Comparison of ENCODE assay signal across 29 cellular contexts in genomic region chr14:93531644-93532043, GRCh38.
"Had no signal": no experiment of that assay in that cellular context is flagged by ENCODE, and none has a peak within 500 bp of the region (broad histone marks: within the 10 kb centered on the region; RNA-seq: fewer than 3 reads in every experiment).

No MANE protein-coding gene starts in this region.

- H3K4me1 ChIP-seq: stomach, suprapubic skin, testis, thyroid gland, tibial artery, tibial nerve, upper lobe of left lung, upper lobe of right lung, uterus, vagina had no signal

- H3K27ac ChIP-seq: stomach, suprapubic skin, testis, thoracic aorta, thyroid gland, tibial artery, tibial nerve, transverse colon, upper lobe of left lung, upper lobe of right lung, uterus, vagina had no signal

- H3K9me3 Mint-ChIP-seq: stimulated activated effector memory CD8-positive, alpha-beta T cell treated with anti-CD3 and anti-CD28 coated beads, Interleukin-12 subunit alpha, Interleukin-12 subunit beta, amount 100 ng/mL, for 72 hours; stimulated activated memory B cell treated with anti-CD40 and anti-IgM and Interleukin-4, amounts not matched to agents 10 μg/mL and 1 μg/mL and 100 μg/mL, for 72 hours; stimulated activated naive B cell treated with anti-CD40 and anti-IgM and Interleukin-4, amounts not matched to agents 10 μg/mL and 1 μg/mL and 100 μg/mL, for 72 hours; stimulated activated naive CD8-positive, alpha-beta T cell treated with anti-CD3 and anti-CD28 coated beads, Interleukin-15, amount 100 ng/mL, for 72 hours; stimulated activated naive CD8-positive, alpha-beta T cell treated with anti-CD3 and anti-CD28 coated beads, Interleukin-15, Interleukin-2, amounts not matched to agents 100 ng/mL and 50 ng/mL, for 24 hours; type B pancreatic cell had no signal

- ATAC-seq: stimulated activated effector memory CD8-positive, alpha-beta T cell treated with anti-CD3 and anti-CD28 coated beads, Interleukin-12 subunit alpha, Interleukin-12 subunit beta, amount 100 ng/mL, for 72 hours; stimulated activated memory B cell treated with anti-CD40 and anti-IgM and Interleukin-4, amounts not matched to agents 10 μg/mL and 1 μg/mL and 100 μg/mL, for 72 hours; stimulated activated naive B cell treated with anti-CD40 and anti-IgM and Interleukin-4, amounts not matched to agents 10 μg/mL and 1 μg/mL and 100 μg/mL, for 72 hours; stimulated activated naive CD8-positive, alpha-beta T cell treated with anti-CD3 and anti-CD28 coated beads, Interleukin-15, amount 100 ng/mL, for 72 hours; stimulated activated naive CD8-positive, alpha-beta T cell treated with anti-CD3 and anti-CD28 coated beads, Interleukin-15, Interleukin-2, amounts not matched to agents 100 U/mL and 50 U/mL, for 24 hours; upper lobe of right lung had no signal

- H3K4me1 Mint-ChIP-seq: stimulated activated effector memory CD8-positive, alpha-beta T cell treated with anti-CD3 and anti-CD28 coated beads, Interleukin-12 subunit alpha, Interleukin-12 subunit beta, amount 100 ng/mL, for 72 hours; stimulated activated naive CD8-positive, alpha-beta T cell treated with anti-CD3 and anti-CD28 coated beads, Interleukin-15, amount 100 ng/mL, for 72 hours had no signal

- H3K27me3 Mint-ChIP-seq: stimulated activated memory B cell treated with anti-CD40 and anti-IgM and Interleukin-4, amounts not matched to agents 10 μg/mL and 1 μg/mL and 100 μg/mL, for 72 hours had no signal

- H3K4me3 ChIP-seq: stomach, suprapubic skin, testis, thoracic aorta, thyroid gland, tibial artery, tibial nerve, transverse colon, upper lobe of left lung, upper lobe of right lung, uterus, vagina had no signal

- FAIRE-seq: urothelium cell line had no signal

- H3K36me3 Mint-ChIP-seq: stimulated activated effector memory CD8-positive, alpha-beta T cell treated with anti-CD3 and anti-CD28 coated beads, Interleukin-12 subunit alpha, Interleukin-12 subunit beta, amount 100 ng/mL, for 72 hours; stimulated activated memory B cell treated with anti-CD40 and anti-IgM and Interleukin-4, amounts not matched to agents 10 μg/mL and 1 μg/mL and 100 μg/mL, for 72 hours; stimulated activated naive B cell treated with anti-CD40 and anti-IgM and Interleukin-4, amounts not matched to agents 10 μg/mL and 1 μg/mL and 100 μg/mL, for 72 hours; type B pancreatic cell had no signal

- DNase-seq: stimulated activated CD4-positive, alpha-beta T cell treated with anti-CD3 and anti-CD28 coated beads, Interleukin-2, amount 100 ng/mL, for 48 hours; stimulated activated CD4-positive, alpha-beta T cell treated with anti-CD3 and anti-CD28 coated beads, Interleukin-4, amount 100 ng/mL, for 1 hour; stimulated activated CD4-positive, alpha-beta T cell treated with anti-CD3 and anti-CD28 coated beads, Interleukin-4, amount 100 ng/mL, for 24 hours; stimulated activated CD4-positive, alpha-beta T cell treated with anti-CD3 and anti-CD28 coated beads, Interleukin-4, amount 100 ng/mL, for 4 hours; stimulated activated CD8-positive, alpha-beta memory T cell treated with anti-CD3 and anti-CD28 coated beads, Interleukin-4, amount 100 ng/mL, for 48 hours; stimulated activated naive B cell treated with anti-CD40 and anti-IgM and Interleukin-4, amounts not matched to agents 10 μg/mL and 1 μg/mL and 100 μg/mL, for 72 hours; stimulated activated naive CD4-positive, alpha-beta T cell; stimulated activated naive CD4-positive, alpha-beta T cell treated with Interleukin-2 at 50 U/mL for 16 hours; stimulated activated naive CD8-positive, alpha-beta T cell treated with anti-CD3 and anti-CD28 coated beads, Interleukin-15, amount 100 ng/mL, for 72 hours; stimulated activated naive CD8-positive, alpha-beta T cell treated with anti-CD3 and anti-CD28 coated beads, Interleukin-15, Interleukin-2, amounts not matched to agents 100 U/mL and 50 U/mL, for 24 hours; stomach; substantia nigra; testis; thyroid gland; tibial artery; transverse colon; trophoblast cell; upper lobe of left lung; upper lobe of right lung; uterus had no signal

- H3K27me3 ChIP-seq: stomach, suprapubic skin, testis, thyroid gland, tibial artery, tibial nerve, transverse colon, upper lobe of left lung, upper lobe of right lung, uterus, vagina had no signal

- H3K9me3 ChIP-seq: stomach, suprapubic skin, testis, thoracic aorta, thyroid gland, tibial artery, tibial nerve, transverse colon, upper lobe of left lung, upper lobe of right lung, uterus, vagina had no signal

- H3K36me3 ChIP-seq: stomach, suprapubic skin, thoracic aorta, thyroid gland, tibial artery, tibial nerve, transverse colon, upper lobe of left lung, upper lobe of right lung, uterus, vagina had no signal

- H3K4me3 Mint-ChIP-seq: stimulated activated effector memory CD8-positive, alpha-beta T cell treated with anti-CD3 and anti-CD28 coated beads, Interleukin-12 subunit alpha, Interleukin-12 subunit beta, amount 100 ng/mL, for 72 hours; stimulated activated memory B cell treated with anti-CD40 and anti-IgM and Interleukin-4, amounts not matched to agents 10 μg/mL and 1 μg/mL and 100 μg/mL, for 72 hours; stimulated activated naive B cell treated with anti-CD40 and anti-IgM and Interleukin-4, amounts not matched to agents 10 μg/mL and 1 μg/mL and 100 μg/mL, for 72 hours; stimulated activated naive CD8-positive, alpha-beta T cell treated with anti-CD3 and anti-CD28 coated beads, Interleukin-15, amount 100 ng/mL, for 72 hours; stimulated activated naive CD8-positive, alpha-beta T cell treated with anti-CD3 and anti-CD28 coated beads, Interleukin-15, Interleukin-2, amounts not matched to agents 100 ng/mL and 50 ng/mL, for 24 hours; type B pancreatic cell had no signal

- H3K27ac Mint-ChIP-seq: stimulated activated effector memory CD8-positive, alpha-beta T cell treated with anti-CD3 and anti-CD28 coated beads, Interleukin-12 subunit alpha, Interleukin-12 subunit beta, amount 100 ng/mL, for 72 hours; stimulated activated memory B cell treated with anti-CD40 and anti-IgM and Interleukin-4, amounts not matched to agents 10 μg/mL and 1 μg/mL and 100 μg/mL, for 72 hours; stimulated activated naive B cell treated with anti-CD40 and anti-IgM and Interleukin-4, amounts not matched to agents 10 μg/mL and 1 μg/mL and 100 μg/mL, for 72 hours; stimulated activated naive CD8-positive, alpha-beta T cell treated with anti-CD3 and anti-CD28 coated beads, Interleukin-15, amount 100 ng/mL, for 72 hours; stimulated activated naive CD8-positive, alpha-beta T cell treated with anti-CD3 and anti-CD28 coated beads, Interleukin-15, Interleukin-2, amounts not matched to agents 100 ng/mL and 50 ng/mL, for 24 hours; type B pancreatic cell had no signal
